In the genomic region with DNA sequence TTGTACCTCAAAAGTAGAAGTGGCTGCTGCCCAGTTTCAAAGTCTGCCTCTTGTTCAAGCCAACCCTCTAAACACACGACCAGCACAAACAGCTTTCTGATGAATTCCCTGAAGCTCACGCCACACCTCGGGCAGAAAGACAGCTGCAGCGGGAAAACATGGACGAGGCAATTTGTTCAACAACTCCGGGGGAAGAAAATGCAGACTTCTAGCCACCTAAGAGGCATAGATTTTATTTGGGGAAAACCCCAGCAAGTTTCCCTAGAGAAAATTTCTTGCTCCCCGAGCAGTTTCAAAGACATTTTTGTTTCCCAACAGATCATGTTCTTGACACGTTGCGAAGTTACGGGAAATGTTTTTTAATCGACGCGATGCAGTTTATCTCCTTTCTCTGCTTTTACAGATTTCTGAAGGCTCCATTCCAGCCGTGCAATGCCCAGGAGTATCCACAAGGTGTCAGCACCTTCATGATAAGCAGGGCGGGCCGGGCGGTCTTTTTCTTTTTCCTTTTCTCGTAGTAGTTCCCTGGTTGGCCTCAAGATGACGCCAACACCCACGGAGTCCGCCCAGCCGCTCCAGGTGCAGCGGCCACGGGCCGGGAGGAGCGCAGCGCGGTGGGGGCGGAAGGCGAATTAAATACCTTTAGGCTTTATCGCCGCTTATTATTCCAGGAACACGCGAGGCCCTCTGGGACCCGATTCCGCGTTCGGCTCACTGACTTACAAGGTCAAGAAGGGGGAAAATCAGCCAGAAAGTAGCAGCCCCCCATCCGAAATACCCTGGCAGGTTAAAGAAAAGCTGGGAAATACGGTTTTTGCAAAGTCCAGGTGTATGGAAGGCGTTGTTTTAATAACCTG, we compare ENCODE assay signal across 1 cellular context.
TF ChIP-seq lines count a peak whose summit lies in the region.

No MANE protein-coding gene starts in this region.

TF ChIP-seq in HepG2, 621 proteins besides CTCF, POLR2A, EP300 and RAD21 (continued from another document and continues in another):
- TF ChIP-seq NBN (conservative IDR thresholded peaks at IDR 0.05) (no peak), ZNF768 (CRISPR knock-in tag; IDR thresholded peaks at IDR 0.05) (peak; percentile 39; the same call in 1 of the 2 replicates), ZSCAN21 (CRISPR knock-in tag; IDR thresholded peaks at IDR 0.05; ENCODE audit: borderline replicate concordance) (no peak), KDM5B (CRISPR knock-in tag; IDR thresholded peaks at IDR 0.05; ENCODE audit: borderline replicate concordance) (peak; percentile 60; the same call in 1 of the 2 replicates), ZNF263 (CRISPR knock-in tag; IDR thresholded peaks at IDR 0.05) (peak; percentile 62; the same call in 1 of the 2 replicates), ZNF207 (IDR thresholded peaks at IDR 0.05; ENCODE audit: borderline replicate concordance) (no peak), ZNF761 (CRISPR knock-in tag; conservative IDR thresholded peaks at IDR 0.05) (no peak), ZNF292 (CRISPR knock-in tag; IDR thresholded peaks at IDR 0.05; ENCODE audit: borderline replicate concordance, low read depth) (no peak), YY1 (IDR thresholded peaks at IDR 0.05; ENCODE audit: insufficient read depth, insufficient replicate concordance, low read depth, low read length) (peak; percentile 43), ZNF350 (CRISPR knock-in tag; IDR thresholded peaks at IDR 0.05; ENCODE audit: borderline replicate concordance, low read depth) (peak; percentile 75; the same call in 1 of the 2 replicates), HCFC1 (IDR thresholded peaks at IDR 0.05; ENCODE audit: low read depth, low read length) (no peak), ZNF776 (CRISPR knock-in tag; IDR thresholded peaks at IDR 0.05) (no peak), MED8 (CRISPR knock-in tag; IDR thresholded peaks at IDR 0.05; ENCODE audit: insufficient replicate concordance) (no peak), ZNF605 (CRISPR knock-in tag; IDR thresholded peaks at IDR 0.05) (0 out of 2 replicates have a peak, but pooled peaks have one; percentile 54), CHCHD3 (CRISPR knock-in tag; IDR thresholded peaks at IDR 0.05) (no peak), NFE2L1 (CRISPR knock-in tag; IDR thresholded peaks at IDR 0.05; ENCODE audit: borderline replicate concordance) (no peak), KDM6A (CRISPR knock-in tag; IDR thresholded peaks at IDR 0.05; ENCODE audit: low read depth) (no peak), ZNF33A (CRISPR knock-in tag; IDR thresholded peaks at IDR 0.05; ENCODE audit: borderline replicate concordance) (no peak), ZNF501 (CRISPR knock-in tag; IDR thresholded peaks at IDR 0.05) (peak; percentile 93), NFKB2 (CRISPR knock-in tag; IDR thresholded peaks at IDR 0.05; ENCODE audit: borderline replicate concordance) (peak; percentile 35; the same call in 1 of the 2 replicates), ZBTB20 (CRISPR knock-in tag; IDR thresholded peaks at IDR 0.05; ENCODE audit: borderline replicate concordance, low read depth) (no peak), DR1 (CRISPR knock-in tag; IDR thresholded peaks at IDR 0.05) (no peak), ZNF552 (CRISPR knock-in tag; IDR thresholded peaks at IDR 0.05; ENCODE audit: borderline replicate concordance) (no peak), RNF2 (conservative IDR thresholded peaks at IDR 0.05; ENCODE audit: low read depth) (peak; percentile 65; the same call in 1 of the 2 replicates), CREM (IDR thresholded peaks at IDR 0.05) (0 out of 2 replicates have a peak, but pooled peaks have one; percentile 13), CREM (CRISPR knock-in tag; IDR thresholded peaks at IDR 0.05) (no peak), ATF7-NPFF (CRISPR knock-in tag; IDR thresholded peaks at IDR 0.05; ENCODE audit: low read depth) (no peak), POLR2AphosphoS2 (IDR thresholded peaks at IDR 0.05; ENCODE audit: low read depth, low read length) (no peak), ZIK1 (CRISPR knock-in tag; IDR thresholded peaks at IDR 0.05; ENCODE audit: borderline replicate concordance, low read depth) (no peak)
- TF ChIP-seq, protein P1, sequence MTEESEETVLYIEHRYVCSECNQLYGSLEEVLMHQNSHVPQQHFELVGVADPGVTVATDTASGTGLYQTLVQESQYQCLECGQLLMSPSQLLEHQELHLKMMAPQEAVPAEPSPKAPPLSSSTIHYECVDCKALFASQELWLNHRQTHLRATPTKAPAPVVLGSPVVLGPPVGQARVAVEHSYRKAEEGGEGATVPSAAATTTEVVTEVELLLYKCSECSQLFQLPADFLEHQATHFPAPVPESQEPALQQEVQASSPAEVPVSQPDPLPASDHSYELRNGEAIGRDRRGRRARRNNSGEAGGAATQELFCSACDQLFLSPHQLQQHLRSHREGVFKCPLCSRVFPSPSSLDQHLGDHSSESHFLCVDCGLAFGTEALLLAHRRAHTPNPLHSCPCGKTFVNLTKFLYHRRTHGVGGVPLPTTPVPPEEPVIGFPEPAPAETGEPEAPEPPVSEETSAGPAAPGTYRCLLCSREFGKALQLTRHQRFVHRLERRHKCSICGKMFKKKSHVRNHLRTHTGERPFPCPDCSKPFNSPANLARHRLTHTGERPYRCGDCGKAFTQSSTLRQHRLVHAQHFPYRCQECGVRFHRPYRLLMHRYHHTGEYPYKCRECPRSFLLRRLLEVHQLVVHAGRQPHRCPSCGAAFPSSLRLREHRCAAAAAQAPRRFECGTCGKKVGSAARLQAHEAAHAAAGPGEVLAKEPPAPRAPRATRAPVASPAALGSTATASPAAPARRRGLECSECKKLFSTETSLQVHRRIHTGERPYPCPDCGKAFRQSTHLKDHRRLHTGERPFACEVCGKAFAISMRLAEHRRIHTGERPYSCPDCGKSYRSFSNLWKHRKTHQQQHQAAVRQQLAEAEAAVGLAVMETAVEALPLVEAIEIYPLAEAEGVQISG (CRISPR knock-in tag; IDR thresholded peaks at IDR 0.05), result peak; percentile 25; the same call in 1 of the 2 replicates
- TF ChIP-seq, protein P2, sequence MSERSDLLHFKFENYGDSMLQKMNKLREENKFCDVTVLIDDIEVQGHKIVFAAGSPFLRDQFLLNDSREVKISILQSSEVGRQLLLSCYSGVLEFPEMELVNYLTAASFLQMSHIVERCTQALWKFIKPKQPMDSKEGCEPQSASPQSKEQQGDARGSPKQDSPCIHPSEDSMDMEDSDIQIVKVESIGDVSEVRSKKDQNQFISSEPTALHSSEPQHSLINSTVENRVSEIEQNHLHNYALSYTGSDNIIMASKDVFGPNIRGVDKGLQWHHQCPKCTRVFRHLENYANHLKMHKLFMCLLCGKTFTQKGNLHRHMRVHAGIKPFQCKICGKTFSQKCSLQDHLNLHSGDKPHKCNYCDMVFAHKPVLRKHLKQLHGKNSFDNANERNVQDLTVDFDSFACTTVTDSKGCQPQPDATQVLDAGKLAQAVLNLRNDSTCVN (CRISPR knock-in tag; IDR thresholded peaks at IDR 0.05; ENCODE audit: borderline replicate concordance), result no peak
- TF ChIP-seq, protein P3, sequence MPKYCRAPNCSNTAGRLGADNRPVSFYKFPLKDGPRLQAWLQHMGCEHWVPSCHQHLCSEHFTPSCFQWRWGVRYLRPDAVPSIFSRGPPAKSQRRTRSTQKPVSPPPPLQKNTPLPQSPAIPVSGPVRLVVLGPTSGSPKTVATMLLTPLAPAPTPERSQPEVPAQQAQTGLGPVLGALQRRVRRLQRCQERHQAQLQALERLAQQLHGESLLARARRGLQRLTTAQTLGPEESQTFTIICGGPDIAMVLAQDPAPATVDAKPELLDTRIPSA (CRISPR knock-in tag; IDR thresholded peaks at IDR 0.05; ENCODE audit: borderline replicate concordance), result no peak
- TF ChIP-seq, protein P4, sequence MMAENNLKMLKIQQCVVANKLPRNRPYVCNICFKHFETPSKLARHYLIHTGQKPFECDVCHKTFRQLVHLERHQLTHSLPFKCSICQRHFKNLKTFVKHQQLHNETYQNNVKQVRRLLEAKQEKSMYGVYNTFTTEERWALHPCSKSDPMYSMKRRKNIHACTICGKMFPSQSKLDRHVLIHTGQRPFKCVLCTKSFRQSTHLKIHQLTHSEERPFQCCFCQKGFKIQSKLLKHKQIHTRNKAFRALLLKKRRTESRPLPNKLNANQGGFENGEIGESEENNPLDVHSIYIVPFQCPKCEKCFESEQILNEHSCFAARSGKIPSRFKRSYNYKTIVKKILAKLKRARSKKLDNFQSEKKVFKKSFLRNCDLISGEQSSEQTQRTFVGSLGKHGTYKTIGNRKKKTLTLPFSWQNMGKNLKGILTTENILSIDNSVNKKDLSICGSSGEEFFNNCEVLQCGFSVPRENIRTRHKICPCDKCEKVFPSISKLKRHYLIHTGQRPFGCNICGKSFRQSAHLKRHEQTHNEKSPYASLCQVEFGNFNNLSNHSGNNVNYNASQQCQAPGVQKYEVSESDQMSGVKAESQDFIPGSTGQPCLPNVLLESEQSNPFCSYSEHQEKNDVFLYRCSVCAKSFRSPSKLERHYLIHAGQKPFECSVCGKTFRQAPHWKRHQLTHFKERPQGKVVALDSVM (CRISPR knock-in tag; IDR thresholded peaks at IDR 0.05), result no peak
- TF ChIP-seq, protein P5, sequence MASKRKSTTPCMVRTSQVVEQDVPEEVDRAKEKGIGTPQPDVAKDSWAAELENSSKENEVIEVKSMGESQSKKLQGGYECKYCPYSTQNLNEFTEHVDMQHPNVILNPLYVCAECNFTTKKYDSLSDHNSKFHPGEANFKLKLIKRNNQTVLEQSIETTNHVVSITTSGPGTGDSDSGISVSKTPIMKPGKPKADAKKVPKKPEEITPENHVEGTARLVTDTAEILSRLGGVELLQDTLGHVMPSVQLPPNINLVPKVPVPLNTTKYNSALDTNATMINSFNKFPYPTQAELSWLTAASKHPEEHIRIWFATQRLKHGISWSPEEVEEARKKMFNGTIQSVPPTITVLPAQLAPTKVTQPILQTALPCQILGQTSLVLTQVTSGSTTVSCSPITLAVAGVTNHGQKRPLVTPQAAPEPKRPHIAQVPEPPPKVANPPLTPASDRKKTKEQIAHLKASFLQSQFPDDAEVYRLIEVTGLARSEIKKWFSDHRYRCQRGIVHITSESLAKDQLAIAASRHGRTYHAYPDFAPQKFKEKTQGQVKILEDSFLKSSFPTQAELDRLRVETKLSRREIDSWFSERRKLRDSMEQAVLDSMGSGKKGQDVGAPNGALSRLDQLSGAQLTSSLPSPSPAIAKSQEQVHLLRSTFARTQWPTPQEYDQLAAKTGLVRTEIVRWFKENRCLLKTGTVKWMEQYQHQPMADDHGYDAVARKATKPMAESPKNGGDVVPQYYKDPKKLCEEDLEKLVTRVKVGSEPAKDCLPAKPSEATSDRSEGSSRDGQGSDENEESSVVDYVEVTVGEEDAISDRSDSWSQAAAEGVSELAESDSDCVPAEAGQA (IDR thresholded peaks at IDR 0.05; ENCODE audit: low read depth), result no peak
- TF ChIP-seq, protein P5 (CRISPR knock-in tag; IDR thresholded peaks at IDR 0.05; ENCODE audit: borderline replicate concordance), result no peak
- TF ChIP-seq, protein P6, sequence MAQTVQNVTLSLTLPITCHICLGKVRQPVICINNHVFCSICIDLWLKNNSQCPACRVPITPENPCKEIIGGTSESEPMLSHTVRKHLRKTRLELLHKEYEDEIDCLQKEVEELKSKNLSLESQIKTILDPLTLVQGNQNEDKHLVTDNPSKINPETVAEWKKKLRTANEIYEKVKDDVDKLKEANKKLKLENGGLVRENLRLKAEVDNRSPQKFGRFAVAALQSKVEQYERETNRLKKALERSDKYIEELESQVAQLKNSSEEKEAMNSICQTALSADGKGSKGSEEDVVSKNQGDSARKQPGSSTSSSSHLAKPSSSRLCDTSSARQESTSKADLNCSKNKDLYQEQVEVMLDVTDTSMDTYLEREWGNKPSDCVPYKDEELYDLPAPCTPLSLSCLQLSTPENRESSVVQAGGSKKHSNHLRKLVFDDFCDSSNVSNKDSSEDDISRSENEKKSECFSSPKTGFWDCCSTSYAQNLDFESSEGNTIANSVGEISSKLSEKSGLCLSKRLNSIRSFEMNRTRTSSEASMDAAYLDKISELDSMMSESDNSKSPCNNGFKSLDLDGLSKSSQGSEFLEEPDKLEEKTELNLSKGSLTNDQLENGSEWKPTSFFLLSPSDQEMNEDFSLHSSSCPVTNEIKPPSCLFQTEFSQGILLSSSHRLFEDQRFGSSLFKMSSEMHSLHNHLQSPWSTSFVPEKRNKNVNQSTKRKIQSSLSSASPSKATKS (CRISPR knock-in tag; IDR thresholded peaks at IDR 0.05), result no peak
- TF ChIP-seq, protein P7, sequence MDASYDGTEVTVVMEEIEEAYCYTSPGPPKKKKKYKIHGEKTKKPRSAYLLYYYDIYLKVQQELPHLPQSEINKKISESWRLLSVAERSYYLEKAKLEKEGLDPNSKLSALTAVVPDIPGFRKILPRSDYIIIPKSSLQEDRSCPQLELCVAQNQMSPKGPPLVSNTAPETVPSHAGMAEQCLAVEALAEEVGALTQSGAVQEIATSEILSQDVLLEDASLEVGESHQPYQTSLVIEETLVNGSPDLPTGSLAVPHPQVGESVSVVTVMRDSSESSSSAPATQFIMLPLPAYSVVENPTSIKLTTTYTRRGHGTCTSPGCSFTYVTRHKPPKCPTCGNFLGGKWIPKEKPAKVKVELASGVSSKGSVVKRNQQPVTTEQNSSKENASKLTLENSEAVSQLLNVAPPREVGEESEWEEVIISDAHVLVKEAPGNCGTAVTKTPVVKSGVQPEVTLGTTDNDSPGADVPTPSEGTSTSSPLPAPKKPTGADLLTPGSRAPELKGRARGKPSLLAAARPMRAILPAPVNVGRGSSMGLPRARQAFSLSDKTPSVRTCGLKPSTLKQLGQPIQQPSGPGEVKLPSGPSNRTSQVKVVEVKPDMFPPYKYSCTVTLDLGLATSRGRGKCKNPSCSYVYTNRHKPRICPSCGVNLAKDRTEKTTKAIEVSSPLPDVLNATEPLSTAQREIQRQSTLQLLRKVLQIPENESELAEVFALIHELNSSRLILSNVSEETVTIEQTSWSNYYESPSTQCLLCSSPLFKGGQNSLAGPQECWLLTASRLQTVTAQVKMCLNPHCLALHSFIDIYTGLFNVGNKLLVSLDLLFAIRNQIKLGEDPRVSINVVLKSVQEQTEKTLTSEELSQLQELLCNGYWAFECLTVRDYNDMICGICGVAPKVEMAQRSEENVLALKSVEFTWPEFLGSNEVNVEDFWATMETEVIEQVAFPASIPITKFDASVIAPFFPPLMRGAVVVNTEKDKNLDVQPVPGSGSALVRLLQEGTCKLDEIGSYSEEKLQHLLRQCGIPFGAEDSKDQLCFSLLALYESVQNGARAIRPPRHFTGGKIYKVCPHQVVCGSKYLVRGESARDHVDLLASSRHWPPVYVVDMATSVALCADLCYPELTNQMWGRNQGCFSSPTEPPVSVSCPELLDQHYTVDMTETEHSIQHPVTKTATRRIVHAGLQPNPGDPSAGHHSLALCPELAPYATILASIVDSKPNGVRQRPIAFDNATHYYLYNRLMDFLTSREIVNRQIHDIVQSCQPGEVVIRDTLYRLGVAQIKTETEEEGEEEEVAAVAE (CRISPR knock-in tag; IDR thresholded peaks at IDR 0.05; ENCODE audit: borderline replicate concordance), result 0 out of 2 replicates have a peak, but pooled peaks have one; percentile 38
